8 cellular contexts compared by ENCODE assay signal in genomic region chr6:150641398-150642139, GRCh38. TPM values are rescaled to one million over a fixed set of nuclear protein-coding genes. Genes with fewer than 3 reads are reported as not detected.
DNase-seq lines count a peak whose midpoint lies in the region; ATAC-seq and TF ChIP-seq lines count a peak whose summit lies in the region.

No MANE protein-coding gene starts in this region.

- peaks cover 19% of the 10 kb centered on the region for H3K4me1 Mint-ChIP-seq in activated naive CD8-positive, alpha-beta T cell treated with anti-CD3 and anti-CD28 coated beads for 36 hours

- H3K27ac ChIP-seq in mesenchymal stem cell (ENCODE audit: low read length, poor library complexity, severe bottlenecking) = no peak overlapping the region

- H2AFZ ChIP-seq in mesenchymal stem cell (ENCODE audit: low read depth, low read length) = no peak overlapping the region

- no peaks in the 10 kb centered on the region for H3K4me1 ChIP-seq in mesenchymal stem cell (ENCODE audit: control insufficient read depth, insufficient read depth, low read depth, low read length)

- no peak overlapping the region for H3K18ac ChIP-seq in mesenchymal stem cell (ENCODE audit: low read depth in 1 of 2, low read length in 2 of 2)

- H2AK5ac ChIP-seq in mesenchymal stem cell (ENCODE audit: low read length, severe bottlenecking) = no peak overlapping the region

- H3K4me2 ChIP-seq in mesenchymal stem cell (ENCODE audit: low read length, poor library complexity, severe bottlenecking) = no peak overlapping the region

- no peak overlapping the region for H3K27ac Mint-ChIP-seq in activated naive CD8-positive, alpha-beta T cell treated with anti-CD3 and anti-CD28 coated beads for 36 hours

- WGBS in mesenchymal stem cell = 44% methylated on average over 2 of the region's 6 CpGs

- ATAC-seq in HG02870 (IDR thresholded peaks at IDR 0.05; ENCODE audit: unreplicated experiment) = peak; percentile 42

- H3K4me3 ChIP-seq in mesenchymal stem cell (ENCODE audit: insufficient read depth in 1 of 2, low read depth in 1 of 2, low read length in 2 of 2) = peak overlapping the region in 1 of 2 experiments; percentile 65

- no peak overlapping the region for H4K8ac ChIP-seq in mesenchymal stem cell (ENCODE audit: low read length)

- no peak overlapping the region for H2BK5ac ChIP-seq in mesenchymal stem cell (ENCODE audit: low read depth, low read length, poor library complexity, severe bottlenecking)

- TF ChIP-seq CTCF in GM13977 (IDR thresholded peaks at IDR 0.05; ENCODE audit: extremely low read depth, insufficient read depth, missing control alignments) = no peak

- in situ Hi-C loops in GM13977 (cut with MboI; ENCODE audit: low pct_unique_long_range_greater_than_20kb, low sequenced_read_pairs, unreplicated experiment) = no loop called here

- no peaks in the 10 kb centered on the region for H3K79me1 ChIP-seq in mesenchymal stem cell (replicated peaks; ENCODE audit: low read length, poor library complexity, severe bottlenecking)

- H3K36me3 ChIP-seq in mesenchymal stem cell (ENCODE audit: control insufficient read depth in 1 of 2, insufficient read depth in 2 of 2, low read depth in 1 of 2, low read length in 2 of 2) = no peaks in the 10 kb centered on the region

- H4K91ac ChIP-seq in mesenchymal stem cell (ENCODE audit: low read length) = no peak overlapping the region

- no peak overlapping the region for H3K4ac ChIP-seq in mesenchymal stem cell (ENCODE audit: low read depth in 1 of 2, low read length in 2 of 2)

- peak overlapping the region; percentile 29 for H3K4me3 Mint-ChIP-seq in activated naive CD8-positive, alpha-beta T cell treated with anti-CD3 and anti-CD28 coated beads for 36 hours

- H3K9me3 Mint-ChIP-seq in activated naive CD8-positive, alpha-beta T cell treated with anti-CD3 and anti-CD28 coated beads for 36 hours = no peaks in the 10 kb centered on the region

- H3K27me3 ChIP-seq in mesenchymal stem cell (ENCODE audit: control insufficient read depth in 1 of 2, insufficient read depth in 1 of 2, low read length in 2 of 2) = no peaks in the 10 kb centered on the region

- H2BK15ac ChIP-seq in mesenchymal stem cell (ENCODE audit: low read depth, poor library complexity, severe bottlenecking) = no peak overlapping the region

- H2BK12ac ChIP-seq in mesenchymal stem cell (ENCODE audit: low read length in 2 of 2) = no peak overlapping the region

- no peaks in the 10 kb centered on the region for H3K36me3 Mint-ChIP-seq in activated naive CD8-positive, alpha-beta T cell treated with anti-CD3 and anti-CD28 coated beads for 36 hours

- H2BK120ac ChIP-seq in mesenchymal stem cell (ENCODE audit: low read depth, low read length) = no peak overlapping the region

- peak overlapping the region; percentile 75 for H3K9ac ChIP-seq in mesenchymal stem cell (ENCODE audit: low read length)

- no peak overlapping the region for H3K23ac ChIP-seq in mesenchymal stem cell (ENCODE audit: low read length in 2 of 2)

- no peaks in the 10 kb centered on the region for H3K9me3 ChIP-seq in mesenchymal stem cell (ENCODE audit: control insufficient read depth, low read length)

- H3K14ac ChIP-seq in mesenchymal stem cell (ENCODE audit: low read length in 2 of 2) = no peak overlapping the region

- peaks cover 31% of the 10 kb centered on the region for H3K27me3 Mint-ChIP-seq in activated naive CD8-positive, alpha-beta T cell treated with anti-CD3 and anti-CD28 coated beads for 36 hours

- DNase-seq in GM13977 (ENCODE audit: low spot score) (peak; percentile 20), mesenchymal stem cell (no peak), T-helper 9 cell (no peak), NCI-H1930 (lab: John Stamatoyannopoulos, UW) (no peak), NCI-H2029 (lab: John Stamatoyannopoulos, UW) (no peak), NCI-H748 (lab: John Stamatoyannopoulos, UW; ENCODE audit: unreplicated experiment) (no peak)
- no peak for DNase-seq in activated naive CD8-positive, alpha-beta T cell treated with anti-CD3 and anti-CD28 coated beads for 36 hours

RNA-seq across cellular contexts. Expression of gene PLEKHG1, which starts 41.9 kb away (rescaled TPM):
- 1 to 10 TPM; 4.4 to 4.5 TPM for total RNA-seq in activated naive CD8-positive, alpha-beta T cell treated with anti-CD3 and anti-CD28 coated beads for 36 hours
- polyA plus RNA-seq in mesenchymal stem cell (2013, experiment 1 of 2) = 0.17 TPM
- 0.14 TPM for polyA plus RNA-seq in mesenchymal stem cell (2013, experiment 2 of 2)
